9 cellular contexts compared by ENCODE assay signal in the genomic region with DNA sequence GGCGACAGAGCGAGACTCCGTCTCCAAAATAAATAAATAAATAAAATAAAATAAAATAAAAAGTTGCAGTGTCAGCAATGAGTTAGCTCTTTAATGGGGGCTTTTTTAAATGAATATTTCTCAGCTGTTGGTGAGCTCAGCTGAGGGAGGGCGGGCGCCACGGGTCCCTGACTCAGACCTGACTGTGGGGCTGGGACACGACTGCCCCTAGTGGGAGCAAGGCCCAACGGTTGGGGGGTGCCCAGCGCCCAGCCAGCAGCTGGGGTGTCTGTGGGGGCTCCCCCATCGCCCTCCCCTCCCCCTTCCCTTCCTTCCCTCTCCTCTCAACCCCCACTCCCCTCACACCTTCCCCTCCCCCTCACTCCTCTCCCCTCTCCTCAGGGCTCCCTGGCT. TPM values are rescaled to one million over a fixed set of nuclear protein-coding genes. Genes with fewer than 3 reads are reported as not detected.
DNase-seq lines count a peak whose midpoint lies in the region; ATAC-seq and TF ChIP-seq lines count a peak whose summit lies in the region.
"Had no signal": no experiment of that assay in that cellular context is flagged by ENCODE, and none has a peak within 500 bp of the region (broad histone marks: within the 10 kb centered on the region; RNA-seq: fewer than 3 reads in every experiment).

No MANE protein-coding gene starts in this region.

- no peak overlapping the region for H3K23ac ChIP-seq in mesenchymal stem cell (ENCODE audit: low read length in 2 of 2)

- no peak overlapping the region for H3K14ac ChIP-seq in mesenchymal stem cell (ENCODE audit: low read length in 2 of 2)

- CTCF ChIA-PET in MCF 10A (lab: Yijun Ruan, JAX), result interaction anchor here (0.6 to 1.7 kb wide), 4 partner anchors 12 to 63 kb away, joined by 3 to 4 read pairs (median 4); no protein-coding TSS in a partner anchor

- POLR2A ChIA-PET in MCF 10A (lab: Yijun Ruan, JAX), result no interaction called here

- no peak overlapping the region for H3K4me3 Mint-ChIP-seq in MCF 10A (ENCODE audit: unreplicated experiment)
- H3K4me3 Mint-ChIP-seq: brain had no signal

- TF ChIP-seq POLR2A in breast epithelium (IDR thresholded peaks at IDR 0.05), result no peak
- no peak for TF ChIP-seq POLR2A in upper lobe of left lung (IDR thresholded peaks at IDR 0.05)

- H3K27me3 Mint-ChIP-seq in MCF 10A (ENCODE audit: insufficient read depth, unreplicated experiment), result no peaks in the 10 kb centered on the region

- H3K18ac ChIP-seq in mesenchymal stem cell (ENCODE audit: low read depth in 1 of 2, low read length in 2 of 2), result no peak overlapping the region

- H3K27ac ChIP-seq in breast epithelium, result no peak overlapping the region
- no peak overlapping the region for H3K27ac ChIP-seq in mesenchymal stem cell (ENCODE audit: low read length, poor library complexity, severe bottlenecking)
- no peak overlapping the region for H3K27ac ChIP-seq in upper lobe of left lung

- ATAC-seq in SK-N-SH treated with all-trans-retinoic acid at 6 μM for 48 hours (peak; percentile 59), upper lobe of left lung (ENCODE audit: low FRiP score in 2 of 2) (peak in 1 of 2 donors; percentile 41), HG02571 (IDR thresholded peaks at IDR 0.05; ENCODE audit: unreplicated experiment) (no peak), GM19023 (IDR thresholded peaks at IDR 0.05; ENCODE audit: unreplicated experiment) (no peak)

- intact Hi-C loops in MCF 10A (cut with micrococcal nuclease) (no loop called here), breast epithelium (cut with DNase I; ENCODE audit: low total_unique reads) (no loop called here)

- H3K4me1 ChIP-seq in breast epithelium, result peaks cover 6 to 15% of the 10 kb centered on the region in 2 donors
- peaks cover 57% of the 10 kb centered on the region for H3K4me1 ChIP-seq in mesenchymal stem cell (ENCODE audit: control insufficient read depth, insufficient read depth, low read depth, low read length)
- H3K4me1 ChIP-seq in upper lobe of left lung, result peaks cover 28 to 46% (median 40%) of the 10 kb centered on the region in 4 donors

- DNase-seq in MCF 10A (ENCODE audit: unreplicated experiment), result peak; percentile 27
- no peak for DNase-seq in breast epithelium (ENCODE audit: low spot score in 2 of 2)
- peak; percentile 69 for DNase-seq in activated gamma-delta T cell treated with anti-CD3 and anti-CD28 coated beads, Interleukin-2, amount 50 U/mL, for 16 hours (ENCODE audit: low read depth)
- DNase-seq in mesenchymal stem cell, result peak; percentile 52
- peak; percentile 66 to 87 for DNase-seq in upper lobe of left lung

- TF ChIP-seq CTCF in MCF 10A (IDR thresholded peaks at IDR 0.05; ENCODE audit: unreplicated experiment) (peak; percentile 40), breast epithelium (IDR thresholded peaks at IDR 0.05) (no peak), upper lobe of left lung (IDR thresholded peaks at IDR 0.05) (peak; percentile 15 to 59 (median 40))

- no peak overlapping the region for H2AFZ ChIP-seq in mesenchymal stem cell (ENCODE audit: low read depth, low read length)

- peaks cover 5% of the 10 kb centered on the region for H3K36me3 Mint-ChIP-seq in MCF 10A (ENCODE audit: insufficient read depth, unreplicated experiment)
- H3K36me3 Mint-ChIP-seq: brain had no signal

- no TSS peak for BruUV-seq in MCF 10A (replicated peaks; lab: Mats Ljungman, UMichigan)

- peak overlapping the region; percentile 77 for H2BK15ac ChIP-seq in mesenchymal stem cell (ENCODE audit: low read depth, poor library complexity, severe bottlenecking)

- H2BK5ac ChIP-seq in mesenchymal stem cell (ENCODE audit: low read depth, low read length, poor library complexity, severe bottlenecking), result no peak overlapping the region

- no peak overlapping the region for H3K4ac ChIP-seq in mesenchymal stem cell (ENCODE audit: low read depth in 1 of 2, low read length in 2 of 2)

- H3K9ac ChIP-seq in mesenchymal stem cell (ENCODE audit: low read length), result no peak overlapping the region

- H3K36me3 ChIP-seq in breast epithelium (no peaks in the 10 kb centered on the region), mesenchymal stem cell (ENCODE audit: control insufficient read depth in 1 of 2, insufficient read depth in 2 of 2, low read depth in 1 of 2, low read length in 2 of 2) (peaks cover 0 to 10% of the 10 kb centered on the region in 2 experiments), upper lobe of left lung (no peaks in the 10 kb centered on the region)

- peaks cover 26% of the 10 kb centered on the region for H3K4me1 Mint-ChIP-seq in MCF 10A (ENCODE audit: insufficient read depth, unreplicated experiment)

- H4K8ac ChIP-seq in mesenchymal stem cell (ENCODE audit: low read length), result no peak overlapping the region

- no peak overlapping the region for H2BK12ac ChIP-seq in mesenchymal stem cell (ENCODE audit: low read length in 2 of 2)

- H4K91ac ChIP-seq in mesenchymal stem cell (ENCODE audit: low read length), result no peak overlapping the region

- peak overlapping the region; percentile 65 for H2BK120ac ChIP-seq in mesenchymal stem cell (ENCODE audit: low read depth, low read length)

- 61% methylated on average over 3 of the region's 10 CpGs for WGBS in mesenchymal stem cell
- 45 to 62% methylated on average over 9 to 10 of the region's 10 CpGs for WGBS in upper lobe of left lung, 2 donors

- no peaks in the 10 kb centered on the region for H3K9me3 Mint-ChIP-seq in MCF 10A (ENCODE audit: unreplicated experiment)

- H3K9me3 ChIP-seq in breast epithelium (no peaks in the 10 kb centered on the region), mesenchymal stem cell (ENCODE audit: control insufficient read depth, low read length) (no peaks in the 10 kb centered on the region), upper lobe of left lung (no peaks in the 10 kb centered on the region)

- H2AK5ac ChIP-seq in mesenchymal stem cell (ENCODE audit: low read length, severe bottlenecking), result no peak overlapping the region

- no peak overlapping the region for H3K4me2 ChIP-seq in mesenchymal stem cell (ENCODE audit: low read length, poor library complexity, severe bottlenecking)

- H3K27ac Mint-ChIP-seq in MCF 10A (ENCODE audit: low read depth, unreplicated experiment), result no peak overlapping the region

- TF ChIP-seq EP300 in upper lobe of left lung (IDR thresholded peaks at IDR 0.05), result no peak

- H3K27me3 ChIP-seq in breast epithelium (no peaks in the 10 kb centered on the region), mesenchymal stem cell (ENCODE audit: control insufficient read depth in 1 of 2, insufficient read depth in 1 of 2, low read length in 2 of 2) (peaks cover 0 to 5% of the 10 kb centered on the region in 2 experiments), upper lobe of left lung (no peaks in the 10 kb centered on the region)

- H3K79me1 ChIP-seq in mesenchymal stem cell (replicated peaks; ENCODE audit: low read length, poor library complexity, severe bottlenecking), result no peaks in the 10 kb centered on the region

- H3K4me3 ChIP-seq in breast epithelium (no peak overlapping the region), mesenchymal stem cell (ENCODE audit: insufficient read depth in 1 of 2, low read depth in 1 of 2, low read length in 2 of 2) (no peak overlapping the region), upper lobe of left lung (no peak overlapping the region)

TF ChIP-seq in SK-N-SH treated with all-trans-retinoic acid at 6 μM for 48 hours, 23 proteins besides CTCF, POLR2A, EP300 and RAD21:
- TF ChIP-seq TOX (CRISPR knock-in tag; IDR thresholded peaks at IDR 0.05; ENCODE audit: borderline replicate concordance), result no peak

RNA-seq across cellular contexts. Expression of a gene that starts 46.6 kb away (rescaled TPM):
- total RNA-seq in MCF 10A (2022) (10.0 and 13.0 TPM in 2 replicates), breast epithelium (10 to 100 TPM; 10.7 to 15.5 (median 13.4) TPM), upper lobe of left lung (10 to 100 TPM; 20.2 to 54.4 (median 32.9) TPM)
- polyA plus RNA-seq in mesenchymal stem cell (2013, experiment 1 of 2), result 9.8 TPM
- 9.5 TPM for polyA plus RNA-seq in mesenchymal stem cell (2013, experiment 2 of 2)

Comparison
In these comparisons a context has a peak if more than half of its experiments do, and no peak if none do; other contexts are left out.
1. DNase-seq: peak in MCF 10A (single experiment), activated gamma-delta T cell treated with anti-CD3 and anti-CD28 coated beads, Interleukin-2, amount 50 U/mL, for 16 hours (single experiment), mesenchymal stem cell (single experiment) and upper lobe of left lung (2 of 2); none in breast epithelium (0 of 2).
2. CTCF ChIP-seq: peak in MCF 10A (single experiment) and upper lobe of left lung (6 of 6); none in breast epithelium (0 of 3).